In the genomic region with DNA sequence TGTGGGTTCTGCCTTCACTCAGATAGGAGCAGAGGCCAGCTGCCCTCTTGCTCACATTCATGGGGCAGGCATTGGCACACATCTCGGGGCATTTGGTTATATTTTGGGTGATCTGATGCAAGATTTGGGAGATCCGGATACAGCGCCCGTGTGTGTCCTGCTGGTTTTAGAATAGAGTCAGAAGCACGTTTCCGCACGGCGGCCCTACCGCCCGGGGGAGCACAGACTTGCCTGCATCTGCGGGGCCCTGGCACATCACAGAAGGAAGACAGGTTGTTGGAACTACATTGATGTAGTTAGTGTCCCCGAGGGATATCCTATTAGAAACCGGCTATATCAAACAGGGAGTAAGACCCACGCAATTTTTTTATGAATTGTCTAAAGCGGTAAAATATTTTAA, we compare ENCODE assay signal across 7 cellular contexts.
"Had no signal": no experiment of that assay in that cellular context is flagged by ENCODE, and none has a peak within 500 bp of the region (broad histone marks: within the 10 kb centered on the region; RNA-seq: fewer than 3 reads in every experiment).

No MANE protein-coding gene starts in this region.

- H3K27ac ChIP-seq: GM23248 had no signal

- ATAC-seq: K562 had no signal

- H3K9me3 Mint-ChIP-seq: H9 had no signal

- DNase-seq: GM23248, GOT3, H9, HCEC 1CT, IMR-90, KG1 had no signal

- H3K4me3 Mint-ChIP-seq: H9 had no signal

- H3K4me1 Mint-ChIP-seq: H9 had no signal

- H3K27ac Mint-ChIP-seq: H9 had no signal

- H3K4me3 ChIP-seq: GM23248, K562 had no signal
